1 cellular context compared by ENCODE assay signal in genomic region chr15:36332301-36332700, GRCh38.
TF ChIP-seq lines count a peak whose summit lies in the region.

No MANE protein-coding gene starts in this region.

TF ChIP-seq in K562, 482 proteins besides CTCF, POLR2A, EP300 and RAD21:
- peak; percentile 35; the same call in 1 of the 2 replicates for TF ChIP-seq MAFG (tag; conservative IDR thresholded peaks at IDR 0.05)
- no peak for TF ChIP-seq OTX1 (CRISPR knock-in tag; IDR thresholded peaks at IDR 0.05)
- TF ChIP-seq C11orf30 (IDR thresholded peaks at IDR 0.05; ENCODE audit: low read depth) = peak; percentile 58
- peak; percentile 79 for TF ChIP-seq ZNF316 (IDR thresholded peaks at IDR 0.05)
- TF ChIP-seq, protein P1, sequence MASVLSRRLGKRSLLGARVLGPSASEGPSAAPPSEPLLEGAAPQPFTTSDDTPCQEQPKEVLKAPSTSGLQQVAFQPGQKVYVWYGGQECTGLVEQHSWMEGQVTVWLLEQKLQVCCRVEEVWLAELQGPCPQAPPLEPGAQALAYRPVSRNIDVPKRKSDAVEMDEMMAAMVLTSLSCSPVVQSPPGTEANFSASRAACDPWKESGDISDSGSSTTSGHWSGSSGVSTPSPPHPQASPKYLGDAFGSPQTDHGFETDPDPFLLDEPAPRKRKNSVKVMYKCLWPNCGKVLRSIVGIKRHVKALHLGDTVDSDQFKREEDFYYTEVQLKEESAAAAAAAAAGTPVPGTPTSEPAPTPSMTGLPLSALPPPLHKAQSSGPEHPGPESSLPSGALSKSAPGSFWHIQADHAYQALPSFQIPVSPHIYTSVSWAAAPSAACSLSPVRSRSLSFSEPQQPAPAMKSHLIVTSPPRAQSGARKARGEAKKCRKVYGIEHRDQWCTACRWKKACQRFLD (CRISPR knock-in tag; IDR thresholded peaks at IDR 0.05) = no peak
- peak; percentile 22; the same call in 1 of the 2 replicates for TF ChIP-seq MAFF (IDR thresholded peaks at IDR 0.05; ENCODE audit: low read length)
